14 cellular contexts compared by ENCODE assay signal in the genomic region with DNA sequence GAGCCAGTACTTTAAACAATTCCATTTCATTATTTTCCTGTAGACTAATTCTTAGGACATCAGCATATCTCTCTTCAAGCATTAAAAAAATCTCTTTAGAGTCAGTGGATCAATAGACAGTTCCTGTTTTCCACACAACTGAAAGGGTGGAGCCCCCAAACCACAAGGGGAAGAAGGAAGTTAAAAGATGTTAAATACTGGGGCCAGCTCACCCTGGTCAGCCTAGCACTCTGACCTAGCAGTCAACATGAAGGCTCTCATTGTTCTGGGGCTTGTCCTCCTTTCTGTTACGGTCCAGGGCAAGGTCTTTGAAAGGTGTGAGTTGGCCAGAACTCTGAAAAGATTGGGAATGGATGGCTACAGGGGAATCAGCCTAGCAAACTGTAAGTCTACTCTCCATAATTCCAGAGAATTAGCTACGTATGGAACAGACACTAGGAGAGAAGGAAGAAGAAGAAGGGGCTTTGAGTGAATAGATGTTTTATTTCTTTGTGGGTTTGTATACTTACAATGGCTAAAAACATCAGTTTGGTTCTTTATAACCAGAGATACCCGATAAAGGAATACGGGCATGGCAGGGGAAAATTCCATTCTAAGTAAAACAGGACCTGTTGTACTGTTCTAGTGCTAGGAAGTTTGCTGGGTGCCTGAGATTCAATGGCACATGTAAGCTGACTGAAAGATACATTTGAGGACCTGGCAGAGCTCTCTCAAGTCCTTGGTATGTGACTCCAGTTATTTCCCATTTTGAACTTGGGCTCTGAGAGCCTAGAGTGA. TPM values are rescaled to one million over a fixed set of nuclear protein-coding genes. Genes with fewer than 3 reads are reported as not detected.
A peak's percentile ranks its signal among the peaks of the same experiment; 100 is the strongest.
DNase-seq lines count a peak whose midpoint lies in the region; ATAC-seq and TF ChIP-seq lines count a peak whose summit lies in the region.
"Had no signal": no experiment of that assay in that cellular context is flagged by ENCODE, and none has a peak within 500 bp of the region (broad histone marks: within the 10 kb centered on the region; RNA-seq: fewer than 3 reads in every experiment).

Gene LYZ, plus strand, starts transcription at position 220 of the 777 bp plus-strand sequence. Its CDS starts 28 bp downstream, at position 248.

- no peak for ATAC-seq in CD4-positive, CD25-positive, alpha-beta regulatory T cell (ENCODE audit: low read depth in 2 of 2)
- ATAC-seq in HG02610 (IDR thresholded peaks at IDR 0.05; ENCODE audit: unreplicated experiment) (no peak), HG02571 (IDR thresholded peaks at IDR 0.05; ENCODE audit: unreplicated experiment) (no peak)
- ATAC-seq: T-cell had no signal

- no peaks in the 10 kb centered on the region for H3K36me3 Mint-ChIP-seq in CD4-positive, CD25-positive, alpha-beta regulatory T cell
- H3K36me3 Mint-ChIP-seq in activated T-helper 2 cell treated with anti-CD3 and anti-CD28 coated beads, Interferon-gamma antibody, Interleukin-2, Interleukin-4, amounts not matched to agents 10 μg/mL and 5 μg/mL and 100 μg/mL, durations not matched to agents 14 hours and 24 hours and 36 hours (ENCODE audit: low read depth): no peaks in the 10 kb centered on the region
- H3K36me3 Mint-ChIP-seq: T-cell had no signal

- H3K27me3 ChIP-seq in CD4-positive, CD25-positive, alpha-beta regulatory T cell (ENCODE audit: control insufficient read depth, insufficient read depth, low read length): peaks cover 5% of the 10 kb centered on the region
- H3K27me3 ChIP-seq in Peyer's patch (no peaks in the 10 kb centered on the region), left ventricle myocardium inferior (ENCODE audit: low read depth) (no peaks in the 10 kb centered on the region), prostate gland (replicated peaks; ENCODE audit: insufficient read depth) (no peaks in the 10 kb centered on the region)

- H3K9me3 ChIP-seq in CD4-positive, CD25-positive, alpha-beta regulatory T cell (ENCODE audit: control insufficient read depth in 2 of 2, low read length in 2 of 2): no peaks in the 10 kb centered on the region
- no peaks in the 10 kb centered on the region for H3K9me3 ChIP-seq in Peyer's patch
- no peaks in the 10 kb centered on the region for H3K9me3 ChIP-seq in left ventricle myocardium inferior (replicated peaks)
- H3K9me3 ChIP-seq in prostate gland: no peaks in the 10 kb centered on the region

- H3K4me3 Mint-ChIP-seq in CD4-positive, CD25-positive, alpha-beta regulatory T cell: no peak within 1 kb of the TSS
- H3K4me3 Mint-ChIP-seq in activated T-helper 2 cell treated with anti-CD3 and anti-CD28 coated beads, Interferon-gamma antibody, Interleukin-2, Interleukin-4, amounts not matched to agents 10 μg/mL and 5 μg/mL and 100 μg/mL, durations not matched to agents 14 hours and 24 hours and 36 hours (ENCODE audit: low read depth): no peak within 1 kb of the TSS
- H3K4me3 Mint-ChIP-seq: activated T-helper 1 cell treated with anti-CD3 and anti-CD28 coated beads, Interleukin-12 subunit alpha, Interleukin-12 subunit beta, Interleukin-2, Interleukin-4 antibody, amounts not matched to agents 30 ng/mL and 10 ng/mL and 1 ng/mL, durations not matched to agents 14 hours and 24 hours and 36 hours; T-cell had no signal

- peaks cover 0 to 5% (median 3%) of the 10 kb centered on the region in 4 donors for H3K4me1 Mint-ChIP-seq in CD4-positive, CD25-positive, alpha-beta regulatory T cell
- peaks cover 4% of the 10 kb centered on the region for H3K4me1 Mint-ChIP-seq in activated T-helper 2 cell treated with anti-CD3 and anti-CD28 coated beads, Interferon-gamma antibody, Interleukin-2, Interleukin-4, amounts not matched to agents 10 μg/mL and 5 μg/mL and 100 μg/mL, durations not matched to agents 14 hours and 24 hours and 36 hours (ENCODE audit: low read depth)

- intact Hi-C loops in left ventricle myocardium inferior (cut with micrococcal nuclease): no loop called here
- intact Hi-C loops in prostate gland (cut with DNase I): no loop called here
- intact Hi-C loops in activated T-helper 2 cell treated with anti-CD3 and anti-CD28 coated beads, Interferon-gamma antibody, Interleukin-2, Interleukin-4, amounts not matched to agents 10 μg/mL and 5 μg/mL and 100 μg/mL, durations not matched to agents 14 hours and 24 hours and 36 hours (cut with micrococcal nuclease): no loop called here

- TF ChIP-seq POLR2A in Peyer's patch (IDR thresholded peaks at IDR 0.05) (peak in 1 of 2 donors; percentile 25), prostate gland (IDR thresholded peaks at IDR 0.05) (no peak)

- H3K4me1 ChIP-seq in CD4-positive, CD25-positive, alpha-beta regulatory T cell (ENCODE audit: control insufficient read depth, insufficient read depth, low read length, poor library complexity, severe bottlenecking): no peaks in the 10 kb centered on the region
- H3K4me1 ChIP-seq in Peyer's patch (no peaks in the 10 kb centered on the region), left ventricle myocardium inferior (peaks cover 3% of the 10 kb centered on the region), prostate gland (replicated peaks) (no peaks in the 10 kb centered on the region)

- no peaks in the 10 kb centered on the region for H3K36me3 ChIP-seq in CD4-positive, CD25-positive, alpha-beta regulatory T cell (ENCODE audit: control insufficient read depth, insufficient read depth, low read length)
- no peaks in the 10 kb centered on the region for H3K36me3 ChIP-seq in Peyer's patch
- H3K36me3 ChIP-seq in left ventricle myocardium inferior: no peaks in the 10 kb centered on the region
- H3K36me3 ChIP-seq in prostate gland: no peaks in the 10 kb centered on the region

- no peak for TF ChIP-seq CTCF in Peyer's patch (IDR thresholded peaks at IDR 0.05)
- no peak for TF ChIP-seq CTCF in left ventricle myocardium inferior (IDR thresholded peaks at IDR 0.05; ENCODE audit: borderline replicate concordance)
- TF ChIP-seq CTCF in prostate gland (IDR thresholded peaks at IDR 0.05): no peak

- H3K27ac Mint-ChIP-seq in CD4-positive, CD25-positive, alpha-beta regulatory T cell: peak within 1 kb of the TSS in 2 of 3 donors; percentile 7 to 89
- no peak within 1 kb of the TSS for H3K27ac Mint-ChIP-seq in activated T-helper 2 cell treated with anti-CD3 and anti-CD28 coated beads, Interferon-gamma antibody, Interleukin-2, Interleukin-4, amounts not matched to agents 10 μg/mL and 5 μg/mL and 100 μg/mL, durations not matched to agents 14 hours and 24 hours and 36 hours
- H3K27ac Mint-ChIP-seq: activated T-helper 1 cell treated with anti-CD3 and anti-CD28 coated beads, Interleukin-12 subunit alpha, Interleukin-12 subunit beta, Interleukin-2, Interleukin-4 antibody, amounts not matched to agents 30 ng/mL and 10 ng/mL and 1 ng/mL, durations not matched to agents 14 hours and 24 hours and 36 hours; T-cell had no signal

- DNase-seq in CD4-positive, CD25-positive, alpha-beta regulatory T cell: no peak
- DNase-seq in Peyer's patch (no peak), left ventricle myocardium inferior (no peak), prostate gland (ENCODE audit: low spot score) (no peak), hypothalamus (lab: John Stamatoyannopoulos, UW) (no peak)
- no peak for DNase-seq in activated T-helper 2 cell treated with anti-CD3 and anti-CD28 coated beads, Interferon-gamma antibody, Interleukin-2, Interleukin-4, amounts not matched to agents 10 μg/mL and 5 μg/mL and 100 μg/mL, durations not matched to agents 14 hours and 24 hours and 36 hours (ENCODE audit: low spot score)
- DNase-seq: cortex of kidney, NCI-H226 had no signal

- WGBS in prostate gland: 78% methylated on average over 4 of the region's 4 CpGs

- H3K27ac ChIP-seq in CD4-positive, CD25-positive, alpha-beta regulatory T cell (ENCODE audit: insufficient read depth, low read length, poor library complexity, severe bottlenecking): no peak within 1 kb of the TSS
- H3K27ac ChIP-seq in Peyer's patch: no peak within 1 kb of the TSS
- H3K27ac ChIP-seq in left ventricle myocardium inferior (replicated peaks): no peak within 1 kb of the TSS
- no peak within 1 kb of the TSS for H3K27ac ChIP-seq in prostate gland

- no peak within 1 kb of the TSS for H3K4me3 ChIP-seq in CD4-positive, CD25-positive, alpha-beta regulatory T cell (ENCODE audit: low read depth, low read length)
- peak within 1 kb of the TSS in 1 of 4 donors; percentile 8 for H3K4me3 ChIP-seq in Peyer's patch
- peak within 1 kb of the TSS; percentile 35 for H3K4me3 ChIP-seq in left ventricle myocardium inferior
- H3K4me3 ChIP-seq in prostate gland: no peak within 1 kb of the TSS

- H3K9me3 Mint-ChIP-seq in CD4-positive, CD25-positive, alpha-beta regulatory T cell: peaks cover 0 to 1% (median 0%) of the 10 kb centered on the region in 7 donors
- H3K9me3 Mint-ChIP-seq in activated T-helper 2 cell treated with anti-CD3 and anti-CD28 coated beads, Interferon-gamma antibody, Interleukin-2, Interleukin-4, amounts not matched to agents 10 μg/mL and 5 μg/mL and 100 μg/mL, durations not matched to agents 14 hours and 24 hours and 36 hours: no peaks in the 10 kb centered on the region
- H3K9me3 Mint-ChIP-seq: activated T-helper 1 cell treated with anti-CD3 and anti-CD28 coated beads, Interleukin-12 subunit alpha, Interleukin-12 subunit beta, Interleukin-2, Interleukin-4 antibody, amounts not matched to agents 30 ng/mL and 10 ng/mL and 1 ng/mL, durations not matched to agents 14 hours and 24 hours and 36 hours; T-cell had no signal

- peaks cover 5% of the 10 kb centered on the region for H3K27me3 Mint-ChIP-seq in CD4-positive, CD25-positive, alpha-beta regulatory T cell
- H3K27me3 Mint-ChIP-seq in activated T-helper 2 cell treated with anti-CD3 and anti-CD28 coated beads, Interferon-gamma antibody, Interleukin-2, Interleukin-4, amounts not matched to agents 10 μg/mL and 5 μg/mL and 100 μg/mL, durations not matched to agents 14 hours and 24 hours and 36 hours (ENCODE audit: low read depth): peaks cover 15% of the 10 kb centered on the region
- H3K27me3 Mint-ChIP-seq: T-cell had no signal

RNA-seq across cellular contexts. Expression of gene LYZ, which starts in this region (rescaled TPM):
- 1.0 TPM for total RNA-seq in CD4-positive, CD25-positive, alpha-beta regulatory T cell
- 10 to 100 TPM in 1 of 4 donors, 1 to 10 TPM in 2, under 1 TPM in 1; 0.95 to 17.6 (median 4.9) TPM for polyA plus RNA-seq in CD4-positive, CD25-positive, alpha-beta regulatory T cell
- 100 to 1,000 TPM in 3 of 4 donors, 10 to 100 TPM in 1; 83.4 to 760 (median 129) TPM for total RNA-seq in Peyer's patch
- total RNA-seq in left ventricle myocardium inferior: 30.8 TPM
- total RNA-seq in prostate gland: 10 to 100 TPM; 26.6 to 27.3 TPM
- not detected in 2 replicates for total RNA-seq in activated T-helper 2 cell treated with anti-CD3 and anti-CD28 coated beads, Interferon-gamma antibody, Interleukin-2, Interleukin-4, amounts not matched to agents 10 μg/mL and 5 μg/mL and 100 μg/mL, durations not matched to agents 14 hours and 24 hours and 36 hours
- total RNA-seq: activated T-helper 1 cell treated with anti-CD3 and anti-CD28 coated beads, Interleukin-12 subunit alpha, Interleukin-12 subunit beta, Interleukin-2, Interleukin-4 antibody, amounts not matched to agents 30 ng/mL and 10 ng/mL and 1 ng/mL, durations not matched to agents 14 hours and 24 hours and 36 hours; pulmonary artery endothelial cell had no signal
- polyA plus RNA-seq: BJ had no signal

Comparison
In these comparisons a context has a peak if more than half of its experiments do, and no peak if none do; other contexts are left out.
1. RNA of gene LYZ (total RNA-seq): 83.4 to 760 TPM in Peyer's patch, 30.8 TPM in left ventricle myocardium inferior (single experiment) and 26.6 to 27.3 TPM in prostate gland; 1.0 TPM in CD4-positive, CD25-positive, alpha-beta regulatory T cell (single experiment) and not detected in activated T-helper 2 cell treated with anti-CD3 and anti-CD28 coated beads, Interferon-gamma antibody, Interleukin-2, Interleukin-4, amounts not matched to agents 10 μg/mL and 5 μg/mL and 100 μg/mL, durations not matched to agents 14 hours and 24 hours and 36 hours; every median in the first group is over 10 times any median in the second.